Comparison of ENCODE assay signal across 8 cellular contexts in genomic region chr6:113689620-113690019, GRCh38.
DNase-seq lines count a peak whose midpoint lies in the region; ATAC-seq, FAIRE-seq and TF ChIP-seq lines count a peak whose summit lies in the region.
"Not testable (repeated sequence)": the region's sequence is repeated elsewhere in the genome, so short reads cannot be mapped to it uniquely, and the experiment has no call there.

No MANE protein-coding gene starts in this region.

- TF ChIP-seq CTCF in A549 (IDR thresholded peaks at IDR 0.05) (peak; percentile 11; the same call in 1 of the 3 replicates), GM12874 (IDR thresholded peaks at IDR 0.05; ENCODE audit: insufficient read depth, low read depth, low read length) (peak; percentile 25; the same call in 1 of the 2 replicates), body of pancreas (IDR thresholded peaks at IDR 0.05) (peak in 6 of 7 experiments; percentile 8 to 70 (median 52)), retinal pigment epithelial cell (conservative IDR thresholded peaks at IDR 0.05; ENCODE audit: low read depth, low read length) (peak; percentile 15)
- TF ChIP-seq CTCF in HEK293 (tag by site-specific recombination; IDR thresholded peaks at IDR 0.05); RWPE1 (conservative IDR thresholded peaks at IDR 0.05; ENCODE audit: low read depth): not testable (repeated sequence)

- CTCF ChIA-PET in A549 (lab: Yijun Ruan, JAX) (interaction anchor here (0.7 to 4.5 kb wide), 2 partner anchors 8 to 169 kb away, joined by 5 to 16 read pairs; no protein-coding TSS in a partner anchor), HEK293 (lab: Yijun Ruan, JAX) (interaction anchor here (0.7 to 1.8 kb wide), 3 partner anchors 13 to 169 kb away, joined by 3 to 10 read pairs (median 3); no protein-coding TSS in a partner anchor), RWPE1 (lab: Yijun Ruan, JAX) (interaction anchor here (2.1 kb wide), 1 partner anchor 169 kb away, joined by 6 read pairs; no protein-coding TSS in a partner anchor)

- H3K27me3 ChIP-seq in body of pancreas = not testable (repeated sequence)

- not testable (repeated sequence) for ATAC-seq in A549
- ATAC-seq in body of pancreas = peak; percentile 52

- intact Hi-C loops in body of pancreas (cut with DNase I) = not testable (repeated sequence)

- peak; percentile 15 to 27; a peak in 2 of 5 replicates for TF ChIP-seq RAD21 in A549 (conservative IDR thresholded peaks at IDR 0.05 in 1 of 2, IDR thresholded peaks at IDR 0.05 in 1 of 2)

- not testable (repeated sequence) for H3K9me3 ChIP-seq in A549; HEK293 (ENCODE audit: control insufficient read depth, insufficient read depth, low read depth, low read length); body of pancreas

- H3K36me3 ChIP-seq in HEK293 (ENCODE audit: control insufficient read depth in 2 of 2, insufficient read depth in 1 of 2, low read length in 2 of 2); body of pancreas (replicated peaks in 1 of 2; ENCODE audit: insufficient read depth in 1 of 2, low read depth in 2 of 2): not testable (repeated sequence)

- not testable (repeated sequence) for TF ChIP-seq POLR2A in A549 (IDR thresholded peaks at IDR 0.05; ENCODE audit: low read length); body of pancreas (IDR thresholded peaks at IDR 0.05)

- not testable (repeated sequence) for FAIRE-seq in A549 (lab: Jason Lieb, UNC)

- DNase-seq in A549 (ENCODE audit: low read depth in 1 of 2, low spot score in 1 of 2) (peak in 1 of 2 experiments; percentile 19), M059J (ENCODE audit: low read depth) (peak; percentile 50), body of pancreas (peak; percentile 37 to 57 (median 44)), glomerular visceral epithelial cell (ENCODE audit: extremely low spot score) (peak; percentile 24)
- DNase-seq in RWPE1 (ENCODE audit: low spot score); retinal pigment epithelial cell (ENCODE audit: low read depth): not testable (repeated sequence)

- 88% methylated on average over 4 of the region's 4 CpGs for WGBS in A549 (ENCODE audit: missing lambda C conversion rate)
- WGBS in body of pancreas, 2 donors = 81 to 85% methylated on average over 4 of the region's 4 CpGs

- POLR2A ChIA-PET in A549 (lab: Yijun Ruan, JAX); RWPE1 (lab: Yijun Ruan, JAX; ENCODE audit: low non-redundant PET): not testable (repeated sequence)
- POLR2A ChIA-PET in HEK293 (lab: Yijun Ruan, JAX) = interaction anchor here (0.8 kb wide), 1 partner anchor 12 kb away, joined by 3 read pairs; no protein-coding TSS in a partner anchor

- H3K4me1 ChIP-seq in A549 = peaks cover 30% of the 10 kb centered on the region
- not testable (repeated sequence) for H3K4me1 ChIP-seq in HEK293 (ENCODE audit: control insufficient read depth, insufficient read depth, low read length)
- peaks cover 51% of the 10 kb centered on the region for H3K4me1 ChIP-seq in body of pancreas

- not testable (repeated sequence) for H3K4me3 ChIP-seq in A549; HEK293 (ENCODE audit: low read depth, low read length); body of pancreas; retinal pigment epithelial cell (ENCODE audit: low read length)

- TF ChIP-seq EP300 in A549 (IDR thresholded peaks at IDR 0.05) = not testable (repeated sequence)

- peak overlapping the region in 1 of 2 experiments; percentile 63; a peak in 3 of 6 replicates for H3K27ac ChIP-seq in A549
- H3K27ac ChIP-seq in HEK293 (ENCODE audit: extremely low read depth, low read depth, low read length); body of pancreas: not testable (repeated sequence)
- H3K27ac ChIP-seq in RWPE1 = peak overlapping the region; percentile 35

- not testable (repeated sequence) for H3K4me2 ChIP-seq in A549

TF ChIP-seq in HEK293, 187 proteins besides CTCF, POLR2A, EP300 and RAD21:
- TF ChIP-seq ZNF654 (tag by site-specific recombination; IDR thresholded peaks at IDR 0.05; ENCODE audit: low read depth) (peak; percentile 31; the same call in 1 of the 2 replicates), ZNF121 (tag by site-specific recombination; IDR thresholded peaks at IDR 0.05) (peak; percentile 43; the same call in 1 of the 2 replicates)
